In the genomic region with DNA sequence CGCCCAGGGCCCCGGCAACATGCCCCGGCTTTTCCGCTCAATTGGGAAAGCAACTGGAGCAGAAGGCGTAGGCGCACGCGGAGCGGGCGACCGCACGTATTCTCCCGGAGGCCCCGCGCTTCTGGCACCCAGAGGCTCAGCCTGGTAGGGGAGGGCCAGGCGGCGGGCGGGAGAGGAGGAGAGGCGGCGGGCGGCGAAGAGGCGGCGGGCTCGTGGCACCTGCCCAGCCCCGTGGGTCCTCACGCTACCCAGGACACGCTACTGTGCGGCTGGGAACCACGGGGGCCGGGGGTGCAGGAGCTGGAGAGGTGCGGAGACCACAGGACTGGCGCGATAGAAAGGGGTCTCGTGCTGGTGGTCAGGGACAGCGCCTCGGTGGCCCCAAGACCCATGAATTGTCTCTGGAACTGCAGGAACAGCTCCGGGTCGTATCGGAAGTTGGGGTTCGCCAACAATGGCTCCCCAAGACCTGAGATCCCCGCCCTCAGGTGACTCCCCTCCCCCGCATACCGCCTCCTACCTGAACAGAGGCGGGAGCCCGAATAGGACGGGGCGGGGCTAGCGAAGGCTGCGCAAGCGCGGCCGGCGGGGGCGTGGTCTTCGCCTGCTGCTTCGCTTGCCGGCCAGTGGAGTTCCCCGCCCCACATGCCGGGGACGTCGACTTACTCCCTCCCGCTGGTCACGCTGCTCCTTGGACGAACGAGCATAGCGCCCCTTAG, we compare ENCODE assay signal across 1 cellular context.
A peak's percentile ranks its signal among the peaks of the same experiment; 100 is the strongest.
TF ChIP-seq lines count a peak whose summit lies in the region.

A gene (minus strand): TSS at position 549 of the 719 bp plus-strand sequence.

TF ChIP-seq in K562, 482 proteins besides CTCF, POLR2A, EP300 and RAD21 (continued from another document and continues in another):
- TF ChIP-seq IRF2 (CRISPR knock-in tag; IDR thresholded peaks at IDR 0.05) (no peak), RAD51 (IDR thresholded peaks at IDR 0.05; ENCODE audit: borderline replicate concordance, low read depth) (0 out of 2 replicates have a peak, but pooled peaks have one; percentile 39), MXI1 (IDR thresholded peaks at IDR 0.05; ENCODE audit: low read depth, low read length) (peak; percentile 67; the same call in 1 of the 2 replicates), TEAD4 (IDR thresholded peaks at IDR 0.05; ENCODE audit: low read length) (peak; percentile 69), TEAD4 (CRISPR knock-in tag; IDR thresholded peaks at IDR 0.05; ENCODE audit: borderline replicate concordance) (no peak), ARHGAP35 (IDR thresholded peaks at IDR 0.05; ENCODE audit: partially characterized antibody) (no peak), EGR1 (conservative IDR thresholded peaks at IDR 0.05) (peak; percentile 93), GATA2 (CRISPR knock-in tag; IDR thresholded peaks at IDR 0.05) (no peak), TGIF2 (CRISPR knock-in tag; IDR thresholded peaks at IDR 0.05) (no peak), HDAC8 (tag; IDR thresholded peaks at IDR 0.05) (no peak), ARID1B (IDR thresholded peaks at IDR 0.05) (0 out of 2 replicates have a peak, but pooled peaks have one; percentile 22), HNRNPUL1 (IDR thresholded peaks at IDR 0.05; ENCODE audit: low read length) (no peak), SNIP1 (IDR thresholded peaks at IDR 0.05; ENCODE audit: low read depth) (no peak), SMAD2 (IDR thresholded peaks at IDR 0.05; ENCODE audit: low read depth, low read length) (no peak), HCFC1 (IDR thresholded peaks at IDR 0.05; ENCODE audit: low read depth, low read length) (peak; percentile 36; the same call in 1 of the 2 replicates), CXXC5 (CRISPR knock-in tag; IDR thresholded peaks at IDR 0.05) (peak; percentile 88), PHB2 (IDR thresholded peaks at IDR 0.05; ENCODE audit: low read depth) (no peak), ZNF174 (CRISPR knock-in tag; IDR thresholded peaks at IDR 0.05) (no peak), FOXK2 (conservative IDR thresholded peaks at IDR 0.05 in 1 of 2, IDR thresholded peaks at IDR 0.05 in 1 of 2; ENCODE audit: low read depth in 2 of 2) (0 out of 4 replicates have a peak, but pooled peaks of 1 of the 2 experiments have one; percentile 23), ZFX (CRISPR knock-in tag; IDR thresholded peaks at IDR 0.05) (peak; percentile 43; the same call in 1 of the 2 replicates), TCF7L2 (IDR thresholded peaks at IDR 0.05; ENCODE audit: low read depth, low read length) (no peak), ZFP36 (IDR thresholded peaks at IDR 0.05; ENCODE audit: low read depth, low read length, partially characterized antibody) (peak; percentile 26), ZNF57 (CRISPR knock-in tag; IDR thresholded peaks at IDR 0.05) (no peak), TOE1 (IDR thresholded peaks at IDR 0.05; ENCODE audit: borderline replicate concordance) (0 out of 2 replicates have a peak, but pooled peaks have one; percentile 24), TOE1 (CRISPR knock-in tag; IDR thresholded peaks at IDR 0.05; ENCODE audit: borderline replicate concordance, low read depth) (no peak), MAFG (tag; conservative IDR thresholded peaks at IDR 0.05) (no peak), FOXA3 (CRISPR knock-in tag; conservative IDR thresholded peaks at IDR 0.05 in 1 of 2, IDR thresholded peaks at IDR 0.05 in 1 of 2) (peak in 1 of 2 experiments; percentile 66; a peak in 1 of 4 replicates), CHD1 (IDR thresholded peaks at IDR 0.05; ENCODE audit: low read length) (no peak), ZNF695 (CRISPR knock-in tag; IDR thresholded peaks at IDR 0.05) (no peak), YY1 (IDR thresholded peaks at IDR 0.05; ENCODE audit: borderline replicate concordance in 1 of 3, control insufficient read depth in 1 of 3, extremely low read depth in 1 of 3, insufficient read depth in 3 of 3, insufficient read length in 1 of 3, insufficient replicate concordance in 2 of 3, low read depth in 1 of 3, low read length in 2 of 3) (peak in 2 of 3 experiments; percentile 9 to 45), POLR2G (IDR thresholded peaks at IDR 0.05; ENCODE audit: low read depth, low read length) (peak; percentile 78), CBFA2T2 (conservative IDR thresholded peaks at IDR 0.05) (no peak), PML (IDR thresholded peaks at IDR 0.05; ENCODE audit: low read length) (peak; percentile 30; the same call in 1 of the 2 replicates), NBN (IDR thresholded peaks at IDR 0.05; ENCODE audit: low read depth) (no peak; the same call in 1 of the 2 replicates), POLR2B (IDR thresholded peaks at IDR 0.05; ENCODE audit: low read depth, partially characterized antibody) (peak; percentile 57), TEAD2 (tag; IDR thresholded peaks at IDR 0.05) (no peak), KDM5B (IDR thresholded peaks at IDR 0.05; ENCODE audit: insufficient replicate concordance, low read depth, low read length) (peak; percentile 57)
- TF ChIP-seq, protein P1, sequence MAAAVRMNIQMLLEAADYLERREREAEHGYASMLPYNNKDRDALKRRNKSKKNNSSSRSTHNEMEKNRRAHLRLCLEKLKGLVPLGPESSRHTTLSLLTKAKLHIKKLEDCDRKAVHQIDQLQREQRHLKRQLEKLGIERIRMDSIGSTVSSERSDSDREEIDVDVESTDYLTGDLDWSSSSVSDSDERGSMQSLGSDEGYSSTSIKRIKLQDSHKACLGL (CRISPR knock-in tag; IDR thresholded peaks at IDR 0.05; ENCODE audit: borderline replicate concordance, poor library complexity, severe bottlenecking): no peak
- TF ChIP-seq, protein P2, sequence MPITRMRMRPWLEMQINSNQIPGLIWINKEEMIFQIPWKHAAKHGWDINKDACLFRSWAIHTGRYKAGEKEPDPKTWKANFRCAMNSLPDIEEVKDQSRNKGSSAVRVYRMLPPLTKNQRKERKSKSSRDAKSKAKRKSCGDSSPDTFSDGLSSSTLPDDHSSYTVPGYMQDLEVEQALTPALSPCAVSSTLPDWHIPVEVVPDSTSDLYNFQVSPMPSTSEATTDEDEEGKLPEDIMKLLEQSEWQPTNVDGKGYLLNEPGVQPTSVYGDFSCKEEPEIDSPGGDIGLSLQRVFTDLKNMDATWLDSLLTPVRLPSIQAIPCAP (CRISPR knock-in tag; IDR thresholded peaks at IDR 0.05; ENCODE audit: borderline replicate concordance): no peak
- TF ChIP-seq, protein P3, sequence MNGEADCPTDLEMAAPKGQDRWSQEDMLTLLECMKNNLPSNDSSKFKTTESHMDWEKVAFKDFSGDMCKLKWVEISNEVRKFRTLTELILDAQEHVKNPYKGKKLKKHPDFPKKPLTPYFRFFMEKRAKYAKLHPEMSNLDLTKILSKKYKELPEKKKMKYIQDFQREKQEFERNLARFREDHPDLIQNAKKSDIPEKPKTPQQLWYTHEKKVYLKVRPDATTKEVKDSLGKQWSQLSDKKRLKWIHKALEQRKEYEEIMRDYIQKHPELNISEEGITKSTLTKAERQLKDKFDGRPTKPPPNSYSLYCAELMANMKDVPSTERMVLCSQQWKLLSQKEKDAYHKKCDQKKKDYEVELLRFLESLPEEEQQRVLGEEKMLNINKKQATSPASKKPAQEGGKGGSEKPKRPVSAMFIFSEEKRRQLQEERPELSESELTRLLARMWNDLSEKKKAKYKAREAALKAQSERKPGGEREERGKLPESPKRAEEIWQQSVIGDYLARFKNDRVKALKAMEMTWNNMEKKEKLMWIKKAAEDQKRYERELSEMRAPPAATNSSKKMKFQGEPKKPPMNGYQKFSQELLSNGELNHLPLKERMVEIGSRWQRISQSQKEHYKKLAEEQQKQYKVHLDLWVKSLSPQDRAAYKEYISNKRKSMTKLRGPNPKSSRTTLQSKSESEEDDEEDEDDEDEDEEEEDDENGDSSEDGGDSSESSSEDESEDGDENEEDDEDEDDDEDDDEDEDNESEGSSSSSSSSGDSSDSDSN (IDR thresholded peaks at IDR 0.05; ENCODE audit: borderline replicate concordance in 1 of 2, low read depth in 2 of 2, low read length in 2 of 2): peak in 1 of 2 experiments; percentile 69; a peak in 1 of 4 replicates
- TF ChIP-seq, protein P4, sequence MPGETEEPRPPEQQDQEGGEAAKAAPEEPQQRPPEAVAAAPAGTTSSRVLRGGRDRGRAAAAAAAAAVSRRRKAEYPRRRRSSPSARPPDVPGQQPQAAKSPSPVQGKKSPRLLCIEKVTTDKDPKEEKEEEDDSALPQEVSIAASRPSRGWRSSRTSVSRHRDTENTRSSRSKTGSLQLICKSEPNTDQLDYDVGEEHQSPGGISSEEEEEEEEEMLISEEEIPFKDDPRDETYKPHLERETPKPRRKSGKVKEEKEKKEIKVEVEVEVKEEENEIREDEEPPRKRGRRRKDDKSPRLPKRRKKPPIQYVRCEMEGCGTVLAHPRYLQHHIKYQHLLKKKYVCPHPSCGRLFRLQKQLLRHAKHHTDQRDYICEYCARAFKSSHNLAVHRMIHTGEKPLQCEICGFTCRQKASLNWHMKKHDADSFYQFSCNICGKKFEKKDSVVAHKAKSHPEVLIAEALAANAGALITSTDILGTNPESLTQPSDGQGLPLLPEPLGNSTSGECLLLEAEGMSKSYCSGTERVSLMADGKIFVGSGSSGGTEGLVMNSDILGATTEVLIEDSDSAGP (CRISPR knock-in tag; IDR thresholded peaks at IDR 0.05): peak; percentile 15; the same call in 1 of the 2 replicates
- TF ChIP-seq, protein P5, sequence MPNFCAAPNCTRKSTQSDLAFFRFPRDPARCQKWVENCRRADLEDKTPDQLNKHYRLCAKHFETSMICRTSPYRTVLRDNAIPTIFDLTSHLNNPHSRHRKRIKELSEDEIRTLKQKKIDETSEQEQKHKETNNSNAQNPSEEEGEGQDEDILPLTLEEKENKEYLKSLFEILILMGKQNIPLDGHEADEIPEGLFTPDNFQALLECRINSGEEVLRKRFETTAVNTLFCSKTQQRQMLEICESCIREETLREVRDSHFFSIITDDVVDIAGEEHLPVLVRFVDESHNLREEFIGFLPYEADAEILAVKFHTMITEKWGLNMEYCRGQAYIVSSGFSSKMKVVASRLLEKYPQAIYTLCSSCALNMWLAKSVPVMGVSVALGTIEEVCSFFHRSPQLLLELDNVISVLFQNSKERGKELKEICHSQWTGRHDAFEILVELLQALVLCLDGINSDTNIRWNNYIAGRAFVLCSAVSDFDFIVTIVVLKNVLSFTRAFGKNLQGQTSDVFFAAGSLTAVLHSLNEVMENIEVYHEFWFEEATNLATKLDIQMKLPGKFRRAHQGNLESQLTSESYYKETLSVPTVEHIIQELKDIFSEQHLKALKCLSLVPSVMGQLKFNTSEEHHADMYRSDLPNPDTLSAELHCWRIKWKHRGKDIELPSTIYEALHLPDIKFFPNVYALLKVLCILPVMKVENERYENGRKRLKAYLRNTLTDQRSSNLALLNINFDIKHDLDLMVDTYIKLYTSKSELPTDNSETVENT (CRISPR knock-in tag; IDR thresholded peaks at IDR 0.05): 0 out of 2 replicates have a peak, but pooled peaks have one; percentile 15
- TF ChIP-seq, protein P6, sequence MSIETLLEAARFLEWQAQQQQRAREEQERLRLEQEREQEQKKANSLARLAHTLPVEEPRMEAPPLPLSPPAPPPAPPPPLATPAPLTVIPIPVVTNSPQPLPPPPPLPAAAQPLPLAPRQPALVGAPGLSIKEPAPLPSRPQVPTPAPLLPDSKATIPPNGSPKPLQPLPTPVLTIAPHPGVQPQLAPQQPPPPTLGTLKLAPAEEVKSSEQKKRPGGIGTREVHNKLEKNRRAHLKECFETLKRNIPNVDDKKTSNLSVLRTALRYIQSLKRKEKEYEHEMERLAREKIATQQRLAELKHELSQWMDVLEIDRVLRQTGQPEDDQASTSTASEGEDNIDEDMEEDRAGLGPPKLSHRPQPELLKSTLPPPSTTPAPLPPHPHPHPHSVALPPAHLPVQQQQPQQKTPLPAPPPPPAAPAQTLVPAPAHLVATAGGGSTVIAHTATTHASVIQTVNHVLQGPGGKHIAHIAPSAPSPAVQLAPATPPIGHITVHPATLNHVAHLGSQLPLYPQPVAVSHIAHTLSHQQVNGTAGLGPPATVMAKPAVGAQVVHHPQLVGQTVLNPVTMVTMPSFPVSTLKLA (conservative IDR thresholded peaks at IDR 0.05): peak; percentile 82
- TF ChIP-seq, protein P7, sequence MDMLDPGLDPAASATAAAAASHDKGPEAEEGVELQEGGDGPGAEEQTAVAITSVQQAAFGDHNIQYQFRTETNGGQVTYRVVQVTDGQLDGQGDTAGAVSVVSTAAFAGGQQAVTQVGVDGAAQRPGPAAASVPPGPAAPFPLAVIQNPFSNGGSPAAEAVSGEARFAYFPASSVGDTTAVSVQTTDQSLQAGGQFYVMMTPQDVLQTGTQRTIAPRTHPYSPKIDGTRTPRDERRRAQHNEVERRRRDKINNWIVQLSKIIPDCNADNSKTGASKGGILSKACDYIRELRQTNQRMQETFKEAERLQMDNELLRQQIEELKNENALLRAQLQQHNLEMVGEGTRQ (CRISPR knock-in tag; IDR thresholded peaks at IDR 0.05): peak; percentile 76
- TF ChIP-seq, protein P8, sequence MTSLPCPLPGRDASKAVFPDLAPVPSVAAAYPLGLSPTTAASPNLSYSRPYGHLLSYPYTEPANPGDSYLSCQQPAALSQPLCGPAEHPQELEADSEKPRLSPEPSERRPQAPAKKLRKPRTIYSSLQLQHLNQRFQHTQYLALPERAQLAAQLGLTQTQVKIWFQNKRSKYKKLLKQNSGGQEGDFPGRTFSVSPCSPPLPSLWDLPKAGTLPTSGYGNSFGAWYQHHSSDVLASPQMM (CRISPR knock-in tag; IDR thresholded peaks at IDR 0.05): no peak
- TF ChIP-seq, protein P9, sequence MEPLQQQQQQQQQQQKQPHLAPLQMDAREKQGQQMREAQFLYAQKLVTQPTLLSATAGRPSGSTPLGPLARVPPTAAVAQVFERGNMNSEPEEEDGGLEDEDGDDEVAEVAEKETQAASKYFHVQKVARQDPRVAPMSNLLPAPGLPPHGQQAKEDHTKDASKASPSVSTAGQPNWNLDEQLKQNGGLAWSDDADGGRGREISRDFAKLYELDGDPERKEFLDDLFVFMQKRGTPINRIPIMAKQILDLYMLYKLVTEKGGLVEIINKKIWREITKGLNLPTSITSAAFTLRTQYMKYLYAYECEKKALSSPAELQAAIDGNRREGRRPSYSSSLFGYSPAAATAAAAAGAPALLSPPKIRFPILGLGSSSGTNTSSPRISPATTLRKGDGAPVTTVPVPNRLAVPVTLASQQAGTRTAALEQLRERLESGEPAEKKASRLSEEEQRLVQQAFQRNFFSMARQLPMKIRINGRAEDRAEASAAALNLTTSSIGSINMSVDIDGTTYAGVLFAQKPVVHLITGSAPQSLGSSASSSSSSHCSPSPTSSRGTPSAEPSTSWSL (CRISPR knock-in tag; IDR thresholded peaks at IDR 0.05; ENCODE audit: borderline replicate concordance): 0 out of 2 replicates have a peak, but pooled peaks have one; percentile 9
- TF ChIP-seq, protein P10, sequence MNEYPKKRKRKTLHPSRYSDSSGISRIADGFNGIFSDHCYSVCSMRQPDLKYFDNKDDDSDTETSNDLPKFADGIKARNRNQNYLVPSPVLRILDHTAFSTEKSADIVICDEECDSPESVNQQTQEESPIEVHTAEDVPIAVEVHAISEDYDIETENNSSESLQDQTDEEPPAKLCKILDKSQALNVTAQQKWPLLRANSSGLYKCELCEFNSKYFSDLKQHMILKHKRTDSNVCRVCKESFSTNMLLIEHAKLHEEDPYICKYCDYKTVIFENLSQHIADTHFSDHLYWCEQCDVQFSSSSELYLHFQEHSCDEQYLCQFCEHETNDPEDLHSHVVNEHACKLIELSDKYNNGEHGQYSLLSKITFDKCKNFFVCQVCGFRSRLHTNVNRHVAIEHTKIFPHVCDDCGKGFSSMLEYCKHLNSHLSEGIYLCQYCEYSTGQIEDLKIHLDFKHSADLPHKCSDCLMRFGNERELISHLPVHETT (CRISPR knock-in tag; conservative IDR thresholded peaks at IDR 0.05 in 1 of 2, IDR thresholded peaks at IDR 0.05 in 1 of 2): 0 out of 4 replicates have a peak, but pooled peaks of 1 of the 2 experiments have one; percentile 16
